In the genomic region with DNA sequence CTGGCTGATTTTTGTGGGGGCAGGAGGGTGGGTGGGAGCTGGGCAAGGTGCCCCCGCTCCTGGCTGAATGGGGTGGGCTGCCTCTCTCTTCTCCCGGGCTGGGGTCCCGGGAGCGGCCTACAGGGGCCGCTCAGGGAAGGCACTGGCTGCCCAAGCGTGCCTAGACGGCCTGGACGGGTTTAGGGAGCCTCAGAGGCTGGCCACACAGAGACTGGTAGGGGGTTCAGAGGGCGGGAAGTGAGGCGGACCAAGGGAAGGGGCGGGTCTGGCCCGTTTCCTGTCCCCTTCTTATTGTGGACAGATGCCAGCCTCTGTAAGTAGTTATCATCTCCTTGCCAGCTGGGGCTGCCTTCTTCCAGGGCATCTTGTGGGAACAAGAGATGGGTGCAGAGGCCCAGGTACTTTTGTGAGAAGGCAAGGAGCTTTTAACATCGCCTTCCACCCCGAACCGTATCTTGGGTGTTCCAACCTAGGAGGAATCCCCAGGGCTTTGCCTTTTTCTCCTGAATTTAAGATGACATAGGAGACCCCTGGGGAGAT, we compare ENCODE assay signal across 1 cellular context.
TF ChIP-seq lines count a peak whose summit lies in the region.

No MANE protein-coding gene starts in this region.

TF ChIP-seq in SK-N-SH, 30 proteins besides CTCF, POLR2A, EP300 and RAD21 (continued from another document):
- TF ChIP-seq, protein P1, sequence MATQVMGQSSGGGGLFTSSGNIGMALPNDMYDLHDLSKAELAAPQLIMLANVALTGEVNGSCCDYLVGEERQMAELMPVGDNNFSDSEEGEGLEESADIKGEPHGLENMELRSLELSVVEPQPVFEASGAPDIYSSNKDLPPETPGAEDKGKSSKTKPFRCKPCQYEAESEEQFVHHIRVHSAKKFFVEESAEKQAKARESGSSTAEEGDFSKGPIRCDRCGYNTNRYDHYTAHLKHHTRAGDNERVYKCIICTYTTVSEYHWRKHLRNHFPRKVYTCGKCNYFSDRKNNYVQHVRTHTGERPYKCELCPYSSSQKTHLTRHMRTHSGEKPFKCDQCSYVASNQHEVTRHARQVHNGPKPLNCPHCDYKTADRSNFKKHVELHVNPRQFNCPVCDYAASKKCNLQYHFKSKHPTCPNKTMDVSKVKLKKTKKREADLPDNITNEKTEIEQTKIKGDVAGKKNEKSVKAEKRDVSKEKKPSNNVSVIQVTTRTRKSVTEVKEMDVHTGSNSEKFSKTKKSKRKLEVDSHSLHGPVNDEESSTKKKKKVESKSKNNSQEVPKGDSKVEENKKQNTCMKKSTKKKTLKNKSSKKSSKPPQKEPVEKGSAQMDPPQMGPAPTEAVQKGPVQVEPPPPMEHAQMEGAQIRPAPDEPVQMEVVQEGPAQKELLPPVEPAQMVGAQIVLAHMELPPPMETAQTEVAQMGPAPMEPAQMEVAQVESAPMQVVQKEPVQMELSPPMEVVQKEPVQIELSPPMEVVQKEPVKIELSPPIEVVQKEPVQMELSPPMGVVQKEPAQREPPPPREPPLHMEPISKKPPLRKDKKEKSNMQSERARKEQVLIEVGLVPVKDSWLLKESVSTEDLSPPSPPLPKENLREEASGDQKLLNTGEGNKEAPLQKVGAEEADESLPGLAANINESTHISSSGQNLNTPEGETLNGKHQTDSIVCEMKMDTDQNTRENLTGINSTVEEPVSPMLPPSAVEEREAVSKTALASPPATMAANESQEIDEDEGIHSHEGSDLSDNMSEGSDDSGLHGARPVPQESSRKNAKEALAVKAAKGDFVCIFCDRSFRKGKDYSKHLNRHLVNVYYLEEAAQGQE (IDR thresholded peaks at IDR 0.05; ENCODE audit: low read depth, low read length): no peak
